Comparison of ENCODE assay signal across 9 cellular contexts in genomic region chr16:75110637-75111513, GRCh38. TPM values are rescaled to one million over a fixed set of nuclear protein-coding genes. Genes with fewer than 3 reads are reported as not detected.
DNase-seq lines count a peak whose midpoint lies in the region; ATAC-seq lines count a peak whose summit lies in the region.
"Had no signal": no experiment of that assay in that cellular context is flagged by ENCODE, and none has a peak within 500 bp of the region (broad histone marks: within the 10 kb centered on the region; RNA-seq: fewer than 3 reads in every experiment).

No MANE protein-coding gene starts in this region.

- intact Hi-C loops in activated CD4-positive, alpha-beta memory T cell treated with anti-CD3 and anti-CD28 coated beads for 36 hours (cut with micrococcal nuclease): loop anchor here (1.0 to 2.0 kb wide), 7 partner anchors 38 to 410 kb away; partner anchors contain the start of genes MLKL, WDR59 and ZFP1

- H3K27ac Mint-ChIP-seq in activated CD4-positive, alpha-beta memory T cell treated with anti-CD3 and anti-CD28 coated beads for 36 hours: peak overlapping the region; percentile 85

- CTCF ChIA-PET in activated CD4-positive, alpha-beta memory T cell treated with anti-CD3 and anti-CD28 coated beads for 36 hours (lab: Charles Lee): interaction anchor here (0.5 to 7.4 kb wide), 52 partner anchors 9 to 411 kb away, joined by 3 to 222 read pairs (median 5); partner anchors contain the start of genes FA2H, MLKL, WDR59 and ZNRF1

- peaks cover 59% of the 10 kb centered on the region for H3K4me1 Mint-ChIP-seq in activated CD4-positive, alpha-beta memory T cell treated with anti-CD3 and anti-CD28 coated beads for 36 hours (ENCODE audit: low read depth)

- peaks cover 7% of the 10 kb centered on the region for H3K27me3 Mint-ChIP-seq in activated CD4-positive, alpha-beta memory T cell treated with anti-CD3 and anti-CD28 coated beads for 36 hours

- H3K36me3 Mint-ChIP-seq in activated CD4-positive, alpha-beta memory T cell treated with anti-CD3 and anti-CD28 coated beads for 36 hours: peaks cover 15% of the 10 kb centered on the region

- H3K4me3 Mint-ChIP-seq in activated CD4-positive, alpha-beta memory T cell treated with anti-CD3 and anti-CD28 coated beads for 36 hours: peak overlapping the region; percentile 83

- DNase-seq in C1 segment of cervical spinal cord (lab: John Stamatoyannopoulos, UW): peak; percentile 22 to 90 (median 80)
- peak; percentile 75 for DNase-seq in NCI-H748 (lab: John Stamatoyannopoulos, UW; ENCODE audit: unreplicated experiment)
- peak; percentile 90 for DNase-seq in activated CD4-positive, alpha-beta memory T cell treated with anti-CD3 and anti-CD28 coated beads for 36 hours
- peak; percentile 88 for DNase-seq in ecto neural progenitor cell (ENCODE audit: low spot score)
- DNase-seq in lung microvascular endothelial cell (ENCODE audit: low read depth in 2 of 2): peak; percentile 84 to 91
- DNase-seq in stimulated activated CD4-positive, alpha-beta T cell treated with anti-CD3 and anti-CD28 coated beads, TNF-alpha, amount 100 ng/mL, for 4 hours (ENCODE audit: low read depth in 3 of 3): peak; percentile 62 to 72 (median 64)

- no peaks in the 10 kb centered on the region for H3K9me3 Mint-ChIP-seq in activated CD4-positive, alpha-beta memory T cell treated with anti-CD3 and anti-CD28 coated beads for 36 hours

- POLR2A ChIA-PET in activated CD4-positive, alpha-beta memory T cell treated with anti-CD3 and anti-CD28 coated beads for 36 hours (lab: Charles Lee): interaction anchor here (0.5 to 5.3 kb wide), 18 partner anchors 8 to 292 kb away, joined by 3 to 56 read pairs (median 4); partner anchors contain the start of genes WDR59 and ZNRF1

- ATAC-seq in GM19372 (IDR thresholded peaks at IDR 0.05; ENCODE audit: low read depth, unreplicated experiment): peak; percentile 80
- peak; percentile 66 for ATAC-seq in HG03520 (IDR thresholded peaks at IDR 0.05; ENCODE audit: unreplicated experiment)

RNA-seq across cellular contexts. Expression of gene LDHD, which starts 5.7 kb away (rescaled TPM):
- under 1 TPM; 0.43 to 0.75 TPM for total RNA-seq in activated CD4-positive, alpha-beta memory T cell treated with anti-CD3 and anti-CD28 coated beads for 36 hours
- 0.22 and 0.60 TPM in 2 replicates for total RNA-seq in lung microvascular endothelial cell
- total RNA-seq: activated CD8-positive, alpha-beta memory T cell treated with anti-CD3 and anti-CD28 coated beads for 36 hours had no signal

RNA-seq across cellular contexts. Expression of gene ZFP1, which starts 37.4 kb away (rescaled TPM):
- 10 to 100 TPM; 17.2 to 19.4 TPM for total RNA-seq in activated CD4-positive, alpha-beta memory T cell treated with anti-CD3 and anti-CD28 coated beads for 36 hours
- total RNA-seq in lung microvascular endothelial cell: 5.4 and 10.5 TPM in 2 replicates

Comparison
In these comparisons a context has a peak if more than half of its experiments do, and no peak if none do; other contexts are left out.
1. Peak in every context shown above with its lines: DNase-seq and ATAC-seq.